Comparison of ENCODE assay signal across 15 cellular contexts in genomic region chr3:32564195-32564594, GRCh38. TPM values are rescaled to one million over a fixed set of nuclear protein-coding genes. Genes with fewer than 3 reads are reported as not detected.
DNase-seq lines count a peak whose midpoint lies in the region; ATAC-seq, FAIRE-seq and TF ChIP-seq lines count a peak whose summit lies in the region.
"Had no signal": no experiment of that assay in that cellular context is flagged by ENCODE, and none has a peak within 500 bp of the region (broad histone marks: within the 10 kb centered on the region; RNA-seq: fewer than 3 reads in every experiment).

No MANE protein-coding gene starts in this region.

- H3K9me3 ChIP-seq in K562 (replicated peaks; ENCODE audit: control insufficient read depth, insufficient read depth, low read depth, low read length) (no peaks in the 10 kb centered on the region), trophoblast cell (ENCODE audit: insufficient read depth, low read depth, low read length) (no peaks in the 10 kb centered on the region)

- no peak for TF ChIP-seq POLR2A in K562 (conservative IDR thresholded peaks at IDR 0.05)

- FAIRE-seq in K562 (lab: Jason Lieb, UNC) = no peak
- no peak for FAIRE-seq in RCC 7860 (lab: Jason Lieb, UNC)
- FAIRE-seq: GM18507, H54 had no signal

- peaks cover 4% of the 10 kb centered on the region; the same call in 2 of the 3 replicates for H3K4me1 Mint-ChIP-seq in GM23338

- H4K8ac ChIP-seq in trophoblast cell (ENCODE audit: low read depth, low read length) = no peak overlapping the region

- no peak overlapping the region for H3K18ac ChIP-seq in trophoblast cell (ENCODE audit: low read length)

- H2BK12ac ChIP-seq in trophoblast cell (ENCODE audit: low read length) = no peak overlapping the region

- H3K4me3 Mint-ChIP-seq in GM23338 = no peak overlapping the region
- H3K4me3 Mint-ChIP-seq: CD4-positive, alpha-beta T cell had no signal

- H4K20me1 ChIP-seq in GM23338 (replicated peaks; ENCODE audit: insufficient read depth) = peaks cover 50% of the 10 kb centered on the region
- H4K20me1 ChIP-seq in K562 (replicated peaks; ENCODE audit: control insufficient read depth, insufficient read depth, low read length) = no peaks in the 10 kb centered on the region

- H3K27me3 ChIP-seq in GM23338 (ENCODE audit: insufficient read depth) = no peaks in the 10 kb centered on the region
- H3K27me3 ChIP-seq in K562 (ENCODE audit: control insufficient read depth in 2 of 2, insufficient read depth in 2 of 2, low read length in 2 of 2) = no peaks in the 10 kb centered on the region
- H3K27me3 ChIP-seq in trophoblast cell (ENCODE audit: insufficient read depth, low read length) = no peaks in the 10 kb centered on the region

- no peaks in the 10 kb centered on the region for H3K79me1 ChIP-seq in trophoblast cell (ENCODE audit: low read length)

- CTCF ChIA-PET in K562 (lab: Yijun Ruan, JAX; ENCODE audit: low intra/inter-chr PET ratio) = no interaction called here

- no peaks in the 10 kb centered on the region for H3K9me3 Mint-ChIP-seq in GM23338
- H3K9me3 Mint-ChIP-seq: CD4-positive, alpha-beta T cell had no signal

- H3K9me1 ChIP-seq in K562 (ENCODE audit: control insufficient read depth, insufficient read depth, low read length) = no peaks in the 10 kb centered on the region

- no peak overlapping the region for H3K4me2 ChIP-seq in GM23338
- H3K4me2 ChIP-seq in K562 (ENCODE audit: insufficient read depth, low read length) = no peak overlapping the region
- no peak overlapping the region for H3K4me2 ChIP-seq in trophoblast cell (ENCODE audit: low read length)

- H4K12ac ChIP-seq in trophoblast cell (ENCODE audit: low read depth, low read length) = no peak overlapping the region

- TF ChIP-seq RAD21 in K562 (CRISPR knock-in tag; conservative IDR thresholded peaks at IDR 0.05 in 1 of 2, IDR thresholded peaks at IDR 0.05 in 1 of 2) = no peak

- H3K27ac ChIP-seq in GM23338 (ENCODE audit: low read depth) (0 out of 2 replicates have a peak overlapping the region, but pooled peaks have one; percentile 39), K562 (ENCODE audit: extremely low read depth, low read depth, low read length) (no peak overlapping the region), trophoblast cell (ENCODE audit: low read depth, low read length) (no peak overlapping the region)
- H3K27ac ChIP-seq: HL-60 had no signal

- H4K91ac ChIP-seq in trophoblast cell (ENCODE audit: low read depth, low read length) = no peak overlapping the region

- no peak for TF ChIP-seq CTCF in GM23338 (conservative IDR thresholded peaks at IDR 0.05; ENCODE audit: low read depth in 2 of 2)
- no peak for TF ChIP-seq CTCF in K562 (IDR thresholded peaks at IDR 0.05 in 2 of 3, conservative IDR thresholded peaks at IDR 0.05 in 1 of 3; ENCODE audit: insufficient read depth in 2 of 3, low read depth in 1 of 3, low read length in 3 of 3)
- TF ChIP-seq CTCF in fibroblast of mammary gland (conservative IDR thresholded peaks at IDR 0.05; ENCODE audit: control insufficient read depth, insufficient read depth, low read depth, low read length) = no peak

- WGBS in K562 (ENCODE audit: insufficient coverage, low coverage, missing lambda C conversion rate) = 100% methylated on average over 1 of the region's 1 CpG
- WGBS in trophoblast cell (ENCODE audit: extremely low coverage, insufficient coverage, insufficient read length) = no CpG with 5 or more reads among the region's 1 CpG

- H3K79me2 ChIP-seq in GM23338 (replicated peaks; ENCODE audit: insufficient read depth) = peaks cover 100% of the 10 kb centered on the region
- peaks cover 88% of the 10 kb centered on the region for H3K79me2 ChIP-seq in K562 (ENCODE audit: control insufficient read depth, insufficient read depth, low read length)
- peaks cover 2% of the 10 kb centered on the region for H3K79me2 ChIP-seq in trophoblast cell (ENCODE audit: control insufficient read depth, insufficient read depth, low read length, poor library complexity)

- peaks cover 21% of the 10 kb centered on the region for H3K36me3 Mint-ChIP-seq in GM23338 (ENCODE audit: low read depth)

- peak overlapping the region; percentile 62 for H3K4ac ChIP-seq in trophoblast cell (ENCODE audit: low read depth, low read length)

- H2BK5ac ChIP-seq in trophoblast cell (ENCODE audit: low read depth, low read length, poor library complexity) = no peak overlapping the region

- peaks cover 3% of the 10 kb centered on the region; the same call in 1 of the 2 replicates for H3K36me3 ChIP-seq in GM23338 (ENCODE audit: insufficient read depth)
- peaks cover 33% of the 10 kb centered on the region for H3K36me3 ChIP-seq in K562 (ENCODE audit: control insufficient read depth, insufficient read depth, low read length)
- peaks cover 4 to 12% of the 10 kb centered on the region in 2 experiments for H3K36me3 ChIP-seq in trophoblast cell (ENCODE audit: control insufficient read depth in 1 of 2, insufficient read depth in 2 of 2, low read length in 2 of 2)

- POLR2A ChIA-PET in K562 (lab: Yijun Ruan, JAX) = interaction anchor here (0.7 kb wide), 1 partner anchor 68 kb away, joined by 4 read pairs; no protein-coding TSS in a partner anchor

- intact Hi-C loops in K562 (cut with micrococcal nuclease) = no loop called here

- no peak overlapping the region for H3K4me3 ChIP-seq in GM23338
- H3K4me3 ChIP-seq in K562 = no peak overlapping the region
- no peak overlapping the region for H3K4me3 ChIP-seq in fibroblast of mammary gland (ENCODE audit: control insufficient read depth, low read depth, low read length)
- no peak overlapping the region for H3K4me3 ChIP-seq in trophoblast cell (ENCODE audit: low read depth, low read length)

- no peak overlapping the region for H3K9ac ChIP-seq in K562 (ENCODE audit: insufficient read depth in 1 of 2, low read depth in 2 of 2, low read length in 2 of 2)
- no peak overlapping the region for H3K9ac ChIP-seq in trophoblast cell (ENCODE audit: low read length)

- H3K27ac Mint-ChIP-seq in GM23338 = no peak overlapping the region
- H3K27ac Mint-ChIP-seq: CD4-positive, alpha-beta T cell had no signal

- H2AFZ ChIP-seq in GM23338 (no peak overlapping the region), K562 (ENCODE audit: low read depth, low read length) (no peak overlapping the region), trophoblast cell (ENCODE audit: insufficient read depth, low read length, poor library complexity) (no peak overlapping the region)

- no peak overlapping the region for H2BK120ac ChIP-seq in trophoblast cell (ENCODE audit: insufficient read depth, low read length, poor library complexity)

- H3K27me3 Mint-ChIP-seq in GM23338 (ENCODE audit: insufficient read depth, low read depth, poor library complexity) = no peaks in the 10 kb centered on the region
- H3K27me3 Mint-ChIP-seq: CD4-positive, alpha-beta T cell had no signal

- no peak overlapping the region for H2AK5ac ChIP-seq in trophoblast cell (ENCODE audit: low read length)

- in situ Hi-C loops in K562 (cut with MboI) = no loop called here

- H3K23ac ChIP-seq in trophoblast cell (ENCODE audit: low read length) = no peak overlapping the region

- DNase-seq in GM23338 (ENCODE audit: low spot score) (no peak), K562 (ENCODE audit: extremely low read depth in 1 of 4, low spot score in 3 of 4) (no peak), fibroblast of mammary gland (ENCODE audit: low read depth) (peak; percentile 5), trophoblast cell (no peak), RCC 7860 (ENCODE audit: low spot score) (no peak), activated gamma-delta T cell treated with Interleukin-2 at 50 U/mL for 16 hours (no peak)
- no peak for DNase-seq in stimulated activated CD4-positive, alpha-beta T cell treated with anti-CD3 and anti-CD28 coated beads, Interleukin-2, amount 100 ng/mL, for 48 hours
- DNase-seq: ACHN; C1 segment of cervical spinal cord; Calu3; CD4-positive, alpha-beta T cell; DMS 273 treated with DMSO at 0.1 percent for 48 hours had no signal

- no peak for TF ChIP-seq EP300 in K562 (IDR thresholded peaks at IDR 0.05; ENCODE audit: low read length)

- 0 out of 2 replicates have a peak, but pooled peaks cover 7% of the 10 kb centered on the region for H3F3A ChIP-seq in GM23338 (replicated peaks; ENCODE audit: low read depth)

- H3K9me2 ChIP-seq in GM23338 (ENCODE audit: insufficient read depth) = no peaks in the 10 kb centered on the region

- H3K4me1 ChIP-seq in GM23338 (ENCODE audit: insufficient read depth) (peaks cover 12% of the 10 kb centered on the region), K562 (replicated peaks in 1 of 2; ENCODE audit: control insufficient read depth in 2 of 2, insufficient read depth in 2 of 2, low read length in 2 of 2) (no peaks in the 10 kb centered on the region), trophoblast cell (ENCODE audit: control insufficient read depth in 1 of 2, insufficient read depth in 2 of 2, low read length in 2 of 2) (no peaks in the 10 kb centered on the region)

- no peak for ATAC-seq in GM23338
- no peak for ATAC-seq in K562

- no peak overlapping the region for H3K14ac ChIP-seq in trophoblast cell (ENCODE audit: low read length)

- no TSS peak for BruUV-seq in K562 (replicated peaks; lab: Mats Ljungman, UMichigan)

TF ChIP-seq in GM23338, 12 proteins besides CTCF, POLR2A, EP300 and RAD21:
- no peak for TF ChIP-seq CREB1 (CRISPR knock-in tag; IDR thresholded peaks at IDR 0.05; ENCODE audit: low read depth)

RNA-seq across cellular contexts. Expression of gene DYNC1LI1, which starts 6.5 kb away (rescaled TPM):
- total RNA-seq in GM23338 (2014; rRNA removed; shearing (Covaris generic)) = 45.1 and 52.9 TPM in 2 replicates
- polyA plus RNA-seq in GM23338 (2016; fragmentation: Nextera tagmentation; extraction: Ambion mirVana) (41.7 and 48.0 TPM in 2 replicates), K562 (2011; rRNA removed) (42.5 and 85.4 TPM in 2 replicates), K562 (2014; fragmentation: Illumina TruSeq; extraction: Trizol) (60.7 and 66.9 TPM in 2 replicates), K562 (2014; fragmentation: Nextera tagmentation; extraction: Ambion mirVana) (10 to 100 TPM; 21.0 to 26.0 TPM), K562 (2014; rRNA removed) (54.8 and 59.5 TPM in 2 replicates)
- 31.8 and 78.8 TPM in 2 replicates for total RNA-seq in K562 (2011; cell fraction: chromatin; rRNA removed; ENCODE audit: low replicate concordance)
- 39.7 and 41.7 TPM in 2 replicates for total RNA-seq in K562 (2011; cell fraction: nucleolus; rRNA removed)
- 50.8 and 61.4 TPM in 2 replicates for total RNA-seq in K562 (2011; cell fraction: nucleoplasm; rRNA removed)
- total RNA-seq in K562 (2014; rRNA removed) (61.3 and 61.6 TPM in 2 replicates), K562 (2014; rRNA removed; fragmentation: Illumina TruSeq; extraction: Trizol) (78.1 and 101 TPM in 2 replicates), K562 (2015; rRNA removed; fragmentation: Illumina TruSeq; extraction: Trizol) (66.8 and 70.2 TPM in 2 replicates), K562 (2021) (61.8 and 63.0 TPM in 2 replicates)
- 18.3 and 20.7 TPM in 2 replicates for polyA plus RNA-seq in K562 (2011; cell fraction: cytosol; rRNA removed)
- 15.0 and 15.5 TPM in 2 replicates for polyA plus RNA-seq in K562 (2011; cell fraction: nucleus; rRNA removed)
- polyA plus RNA-seq in K562 (2012) = 40.5 and 70.9 TPM in 2 replicates
- polyA minus RNA-seq in K562 (2011; rRNA and poly(A)+ RNA removed) = 61.2 and 78.5 TPM in 2 replicates
- polyA minus RNA-seq in K562 (2011; cell fraction: cytosol; rRNA and poly(A)+ RNA removed) = 19.2 and 34.3 TPM in 2 replicates
- polyA minus RNA-seq in K562 (2011; cell fraction: nucleus; rRNA and poly(A)+ RNA removed) = 39.3 and 54.0 TPM in 2 replicates
- 25.8 TPM in 2 replicates for polyA plus RNA-seq in trophoblast cell (2013)
